Comparison of ENCODE assay signal across 1 cellular context in the genomic region with DNA sequence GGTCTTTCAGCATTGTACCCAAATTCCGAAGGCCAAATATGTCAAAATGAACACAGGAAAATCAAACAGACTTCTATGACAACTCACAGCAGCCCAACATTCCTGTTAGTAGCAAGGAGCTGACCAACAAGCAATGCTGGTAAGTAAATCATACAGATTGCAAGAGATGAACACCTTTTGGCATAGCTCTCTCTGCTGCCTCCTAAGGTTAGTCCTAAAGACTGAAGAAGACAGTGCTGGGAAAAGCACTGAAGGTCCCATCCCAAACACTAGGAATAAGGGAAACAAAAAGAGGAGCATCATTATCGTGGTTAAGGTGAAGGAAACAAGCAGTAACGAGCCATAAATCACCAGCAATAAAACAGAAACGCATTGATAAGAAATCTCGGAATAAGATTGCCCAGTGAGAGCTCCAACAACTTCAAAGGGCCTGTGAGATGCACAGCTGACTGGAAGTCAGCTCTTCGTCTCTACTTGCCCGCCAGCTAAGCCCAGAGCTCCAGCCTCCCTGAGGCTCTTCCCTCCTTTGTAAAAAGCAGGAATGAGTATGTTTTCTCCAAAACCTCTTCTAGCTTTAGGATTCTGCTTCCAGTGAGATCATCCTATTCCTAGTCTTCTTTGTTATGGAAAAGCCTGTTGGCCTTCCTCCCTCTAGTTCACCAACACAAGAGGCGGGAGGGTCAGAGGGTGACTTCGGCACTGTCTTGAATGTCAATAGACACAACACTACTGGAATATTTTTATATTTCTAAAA.
TF ChIP-seq lines count a peak whose summit lies in the region.

No MANE protein-coding gene starts in this region.

TF ChIP-seq in GM23338, 12 proteins besides CTCF, POLR2A, EP300 and RAD21 (continued from another document):
- TF ChIP-seq ZNF462 (CRISPR knock-in tag; IDR thresholded peaks at IDR 0.05) (no peak), JUNB (IDR thresholded peaks at IDR 0.05; ENCODE audit: unreplicated experiment) (no peak), ZNF331 (CRISPR knock-in tag; IDR thresholded peaks at IDR 0.05; ENCODE audit: low read depth) (no peak), ETS1 (IDR thresholded peaks at IDR 0.05) (no peak), EZH2 (IDR thresholded peaks at IDR 0.05; ENCODE audit: low read depth, unreplicated experiment) (no peak), ZNF114 (CRISPR knock-in tag; IDR thresholded peaks at IDR 0.05) (no peak), EZH2phosphoT487 (IDR thresholded peaks at IDR 0.05; ENCODE audit: unreplicated experiment) (no peak), REST (IDR thresholded peaks at IDR 0.05; ENCODE audit: unreplicated experiment) (no peak)
